ENCODE assay signal across 15 cellular contexts in the genomic region with DNA sequence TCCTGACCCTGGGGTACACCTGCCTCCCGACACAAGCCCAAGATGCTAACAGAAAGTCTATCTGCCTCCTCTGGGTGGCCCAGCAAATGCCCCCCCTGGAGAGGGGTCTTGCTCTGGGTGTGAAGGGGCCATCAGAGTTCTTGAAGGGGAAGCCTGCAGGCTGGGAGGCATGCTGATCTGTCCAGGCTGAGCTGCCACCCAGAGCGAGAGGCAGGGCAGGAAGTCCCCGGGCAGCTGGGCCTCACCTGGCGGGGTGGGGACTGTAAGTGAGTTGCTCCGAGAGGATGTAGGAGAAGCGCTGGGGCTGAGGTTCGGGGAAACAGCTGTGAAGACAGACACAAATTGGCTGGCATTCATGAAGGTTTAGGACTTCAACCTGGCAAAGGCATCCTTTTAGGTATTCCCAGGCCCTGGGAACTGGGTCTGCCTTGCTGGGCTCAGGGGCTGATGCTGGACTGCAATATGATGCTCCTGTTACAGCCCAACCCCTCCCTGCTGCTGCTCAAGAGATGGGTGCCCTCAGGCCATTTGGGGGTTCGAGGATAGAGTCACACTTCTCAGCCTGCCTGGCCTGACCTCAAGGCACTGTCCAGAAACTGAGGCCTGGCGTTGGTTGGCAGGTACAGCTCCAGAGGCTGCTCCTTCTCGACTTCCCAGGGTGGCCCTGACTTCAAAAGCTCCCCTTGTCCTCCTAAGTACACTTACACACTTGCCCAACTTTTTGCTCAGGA.
A peak's percentile ranks its signal among the peaks of the same experiment; 100 is the strongest.
DNase-seq lines count a peak whose midpoint lies in the region; ATAC-seq and TF ChIP-seq lines count a peak whose summit lies in the region.
"Had no signal": no experiment of that assay in that cellular context is flagged by ENCODE, and none has a peak within 500 bp of the region (broad histone marks: within the 10 kb centered on the region; RNA-seq: fewer than 3 reads in every experiment).

No MANE protein-coding gene starts in this region.

- H3K27ac ChIP-seq in BLaER1, result no peak overlapping the region
- H3K27ac ChIP-seq in CD4-positive, alpha-beta memory T cell (ENCODE audit: low read depth, low read length), result no peak overlapping the region
- H3K27ac ChIP-seq: hepatocyte, neutrophil had no signal

- H4K20me1 ChIP-seq in BLaER1, result no peaks in the 10 kb centered on the region

- no peak overlapping the region for H3K4me3 ChIP-seq in BLaER1
- no peak overlapping the region for H3K4me3 ChIP-seq in CD4-positive, alpha-beta memory T cell (ENCODE audit: low read length in 2 of 2)
- no peak overlapping the region for H3K4me3 ChIP-seq in mucosa of descending colon
- H3K4me3 ChIP-seq: hepatocyte had no signal

- H3K36me3 ChIP-seq in BLaER1 (no peaks in the 10 kb centered on the region), mucosa of descending colon (ENCODE audit: low read depth) (no peaks in the 10 kb centered on the region)
- H3K36me3 ChIP-seq in CD4-positive, alpha-beta memory T cell (ENCODE audit: insufficient read depth, low read length), result no peaks in the 10 kb centered on the region
- H3K36me3 ChIP-seq: neutrophil had no signal

- H3K9me3 Mint-ChIP-seq in CD4-positive, alpha-beta memory T cell, result peaks cover 0 to 2% (median 0%) of the 10 kb centered on the region in 8 donors
- H3K9me3 Mint-ChIP-seq in T-cell, result no peaks in the 10 kb centered on the region

- peak in 4 of 5 donors; percentile 4 to 26 (median 12) for DNase-seq in CD4-positive, alpha-beta memory T cell
- DNase-seq in T-cell (peak in 26 of 34 experiments; percentile 3 to 52 (median 30)), mucosa of descending colon (no peak), NCI-H2227 (lab: John Stamatoyannopoulos, UW; ENCODE audit: unreplicated experiment) (no peak), OCI-M2 (lab: John Stamatoyannopoulos, UW; ENCODE audit: unreplicated experiment) (no peak), SIG-M5 treated with dmso at 0.1 percent for 504 hours (lab: John Stamatoyannopoulos, UW; ENCODE audit: unreplicated experiment) (no peak)
- DNase-seq: DMS79 treated with DMSO at 0.1 percent for 48 hours; effector CD4-positive, alpha-beta T cell; kidney; NCI-H1048; SW 1271 had no signal

- intact Hi-C loops in CD4-positive, alpha-beta memory T cell (cut with micrococcal nuclease), result no loop called here
- intact Hi-C loops in mucosa of descending colon (cut with DNase I, micrococcal nuclease), result no loop called here

- H3K4me1 Mint-ChIP-seq in CD4-positive, alpha-beta memory T cell, result peaks cover 2 to 17% (median 6%) of the 10 kb centered on the region in 4 donors
- peaks cover 15 to 21% (median 19%) of the 10 kb centered on the region in 3 donors for H3K4me1 Mint-ChIP-seq in T-cell

- CTCF ChIA-PET in CD4-positive, alpha-beta memory T cell (lab: Charles Lee; ENCODE audit: partially characterized antibody), result no interaction called here
- CTCF ChIA-PET in T-cell (lab: Charles Lee), result no interaction called here

- H3K27ac Mint-ChIP-seq in CD4-positive, alpha-beta memory T cell, result peak overlapping the region in 2 of 7 donors; percentile 47 to 61
- H3K27ac Mint-ChIP-seq in T-cell, result no peak overlapping the region
- H3K27ac Mint-ChIP-seq: activated naive CD8-positive, alpha-beta T cell had no signal

- H3K4me1 ChIP-seq in BLaER1 (peaks cover 43% of the 10 kb centered on the region), mucosa of descending colon (ENCODE audit: low read depth) (no peaks in the 10 kb centered on the region)
- H3K4me1 ChIP-seq in CD4-positive, alpha-beta memory T cell (ENCODE audit: insufficient read depth, low read length), result peaks cover 19% of the 10 kb centered on the region

- H3K9me3 ChIP-seq in BLaER1, result no peaks in the 10 kb centered on the region
- H3K9me3 ChIP-seq in CD4-positive, alpha-beta memory T cell (ENCODE audit: control insufficient read depth in 1 of 2, low read length in 2 of 2), result no peaks in the 10 kb centered on the region
- no peaks in the 10 kb centered on the region for H3K9me3 ChIP-seq in mucosa of descending colon
- H3K9me3 ChIP-seq: neutrophil had no signal

- TF ChIP-seq CTCF in mucosa of descending colon (IDR thresholded peaks at IDR 0.05), result no peak

- peak; percentile 67 to 92 (median 78) for ATAC-seq in T-cell (replicated peaks in 1 of 4)
- peak; percentile 42 for ATAC-seq in mucosa of descending colon

- no peaks in the 10 kb centered on the region for H3K27me3 ChIP-seq in BLaER1
- no peaks in the 10 kb centered on the region for H3K27me3 ChIP-seq in CD4-positive, alpha-beta memory T cell (ENCODE audit: insufficient read depth, low read length)
- H3K27me3 ChIP-seq: hepatocyte, neutrophil had no signal

- no peak overlapping the region for H3K9ac ChIP-seq in BLaER1

- H3K27me3 Mint-ChIP-seq in CD4-positive, alpha-beta memory T cell, result peaks cover 0 to 5% of the 10 kb centered on the region in 2 donors
- H3K27me3 Mint-ChIP-seq in T-cell, result peaks cover 0 to 1% of the 10 kb centered on the region in 2 donors
- H3K27me3 Mint-ChIP-seq: activated naive CD8-positive, alpha-beta T cell had no signal

- H3K4me2 ChIP-seq in BLaER1, result peak overlapping the region; percentile 16
- H3K4me2 ChIP-seq: hepatocyte had no signal

- H3K4me3 Mint-ChIP-seq in CD4-positive, alpha-beta memory T cell, result no peak overlapping the region
- no peak overlapping the region for H3K4me3 Mint-ChIP-seq in T-cell
- H3K4me3 Mint-ChIP-seq: activated naive CD8-positive, alpha-beta T cell had no signal

- POLR2A ChIA-PET in CD4-positive, alpha-beta memory T cell (lab: Charles Lee; ENCODE audit: partially characterized antibody), result no interaction called here
- POLR2A ChIA-PET in T-cell (lab: Charles Lee), result no interaction called here

- no peaks in the 10 kb centered on the region for H3K36me3 Mint-ChIP-seq in CD4-positive, alpha-beta memory T cell
- H3K36me3 Mint-ChIP-seq in T-cell, result no peaks in the 10 kb centered on the region
- H3K36me3 Mint-ChIP-seq: activated naive CD8-positive, alpha-beta T cell had no signal

Comparison
In these comparisons a context has a peak if more than half of its experiments do, and no peak if none do; other contexts are left out.
1. DNase-seq: peak in CD4-positive, alpha-beta memory T cell (4 of 5) and T-cell (26 of 34); none in mucosa of descending colon (0 of 3), NCI-H2227 (single experiment), OCI-M2 (single experiment) and SIG-M5 treated with dmso at 0.1 percent for 504 hours (single experiment).